In genomic region chr9:89349607-89350006, GRCh38 we compare ENCODE assay signal across 21 cellular contexts. TPM values are rescaled to one million over a fixed set of nuclear protein-coding genes. Genes with fewer than 3 reads are reported as not detected.
A peak's percentile ranks its signal among the peaks of the same experiment; 100 is the strongest.
DNase-seq lines count a peak whose midpoint lies in the region; ATAC-seq and TF ChIP-seq lines count a peak whose summit lies in the region.
"Had no signal": no experiment of that assay in that cellular context is flagged by ENCODE, and none has a peak within 500 bp of the region (broad histone marks: within the 10 kb centered on the region; RNA-seq: fewer than 3 reads in every experiment).

No MANE protein-coding gene starts in this region.

- H3K9me3 ChIP-seq in heart left ventricle, result no peaks in the 10 kb centered on the region
- H3K9me3 ChIP-seq in transverse colon, result no peaks in the 10 kb centered on the region
- H3K9me3 ChIP-seq: BLaER1 had no signal

- WGBS in heart left ventricle, 4 donors, result 90 to 97% (median 94%) methylated on average over 5 to 6 of the region's 6 CpGs
- WGBS in transverse colon (ENCODE audit: low coverage in 1 of 2), 2 donors, result 90 to 100% methylated on average over 3 to 6 of the region's 6 CpGs

- DNase-seq in activated T-cell treated with anti-CD3 and anti-CD28 coated beads, Interleukin-2, amount 50 U/mL, for 24 hours, result no peak
- no peak for DNase-seq in activated T-cell treated with anti-CD3 and anti-CD28 coated beads, Interleukin-2, amount 50 U/mL, for 4 hours
- DNase-seq in sciatic nerve (ENCODE audit: low spot score) (peak; percentile 19), heart left ventricle (no peak), CD1c-positive myeloid dendritic cell (ENCODE audit: extremely low spot score) (no peak), transverse colon (no peak)
- DNase-seq: CD4-positive, alpha-beta T cell; CD8-positive, alpha-beta memory T cell; DMS 273 treated with DMSO at 0.1 percent for 48 hours; DMS79; EL; GDM1; GM23248; H7 had no signal

- no peak for TF ChIP-seq CTCF in heart left ventricle (IDR thresholded peaks at IDR 0.05)
- no peak for TF ChIP-seq CTCF in transverse colon (IDR thresholded peaks at IDR 0.05)

- H3K4me1 Mint-ChIP-seq in activated T-cell treated with anti-CD3 and anti-CD28 coated beads, Interleukin-2, amount 50 U/mL, for 24 hours (ENCODE audit: low read depth), result peaks cover 42% of the 10 kb centered on the region
- H3K4me1 Mint-ChIP-seq in activated T-cell treated with anti-CD3 and anti-CD28 coated beads, Interleukin-2, amount 50 U/mL, for 4 hours (ENCODE audit: low read depth), result peaks cover 31% of the 10 kb centered on the region
- H3K4me1 Mint-ChIP-seq in activated T-helper 17 cell treated with anti-CD3 and anti-CD28 coated beads, Interleukin-2, amount 50 U/mL, for 72 hours, result peaks cover 28% of the 10 kb centered on the region

- TF ChIP-seq POLR2A in heart left ventricle (IDR thresholded peaks at IDR 0.05) (no peak), transverse colon (IDR thresholded peaks at IDR 0.05) (no peak)

- H3K4me3 Mint-ChIP-seq in activated T-cell treated with anti-CD3 and anti-CD28 coated beads, Interleukin-2, amount 50 U/mL, for 24 hours, result no peak overlapping the region
- H3K4me3 Mint-ChIP-seq in activated T-cell treated with anti-CD3 and anti-CD28 coated beads, Interleukin-2, amount 50 U/mL, for 4 hours, result no peak overlapping the region
- H3K4me3 Mint-ChIP-seq in activated T-helper 17 cell treated with anti-CD3 and anti-CD28 coated beads, Interleukin-2, amount 50 U/mL, for 72 hours, result no peak overlapping the region
- H3K4me3 Mint-ChIP-seq: B cell; CD4-positive, alpha-beta T cell had no signal

- no peaks in the 10 kb centered on the region for H3K27me3 Mint-ChIP-seq in activated T-cell treated with anti-CD3 and anti-CD28 coated beads, Interleukin-2, amount 50 U/mL, for 24 hours
- no peaks in the 10 kb centered on the region for H3K27me3 Mint-ChIP-seq in activated T-cell treated with anti-CD3 and anti-CD28 coated beads, Interleukin-2, amount 50 U/mL, for 4 hours (ENCODE audit: low read depth)
- H3K27me3 Mint-ChIP-seq in activated T-helper 17 cell treated with anti-CD3 and anti-CD28 coated beads, Interleukin-2, amount 50 U/mL, for 72 hours, result no peaks in the 10 kb centered on the region
- H3K27me3 Mint-ChIP-seq: B cell; CD4-positive, alpha-beta T cell; CD8-positive, alpha-beta memory T cell had no signal

- peaks cover 100% of the 10 kb centered on the region for H3K36me3 Mint-ChIP-seq in activated T-cell treated with anti-CD3 and anti-CD28 coated beads, Interleukin-2, amount 50 U/mL, for 24 hours (ENCODE audit: low read depth)
- peaks cover 78% of the 10 kb centered on the region for H3K36me3 Mint-ChIP-seq in activated T-cell treated with anti-CD3 and anti-CD28 coated beads, Interleukin-2, amount 50 U/mL, for 4 hours (ENCODE audit: insufficient read depth)
- H3K36me3 Mint-ChIP-seq in activated T-helper 17 cell treated with anti-CD3 and anti-CD28 coated beads, Interleukin-2, amount 50 U/mL, for 72 hours (ENCODE audit: low read depth), result peaks cover 100% of the 10 kb centered on the region

- TF ChIP-seq EP300 in transverse colon (IDR thresholded peaks at IDR 0.05; ENCODE audit: low read depth), result no peak

- H3K4me3 ChIP-seq in heart left ventricle (no peak overlapping the region), transverse colon (no peak overlapping the region)
- H3K4me3 ChIP-seq: BLaER1, GM12878, GM23248 had no signal

- in situ Hi-C loops in transverse colon (cut with MboI; ENCODE audit: low pct_ligation_motif_present in 1 of 4, low pct_unique_long_range_greater_than_20kb in 1 of 4, low sequenced_read_pairs in 3 of 4), result loop anchor here in 1 of 4 donors (25.0 kb wide), 1 partner anchor 188 kb away; no protein-coding TSS in a partner anchor

- no peak for ATAC-seq in activated T-cell treated with anti-CD3 and anti-CD28 coated beads, Interleukin-2, amount 50 U/mL, for 4 hours
- ATAC-seq in activated T-helper 17 cell treated with anti-CD3 and anti-CD28 coated beads, Interleukin-2, amount 50 U/mL, for 72 hours (replicated peaks), result no peak
- ATAC-seq in sciatic nerve (no peak), heart left ventricle (no peak)
- ATAC-seq: GM12878, HCT116 had no signal

- peaks cover 0 to 29% (median 7%) of the 10 kb centered on the region in 12 donors for H3K4me1 ChIP-seq in heart left ventricle
- no peaks in the 10 kb centered on the region for H3K4me1 ChIP-seq in transverse colon
- H3K4me1 ChIP-seq: BLaER1 had no signal

- H3K9me3 Mint-ChIP-seq in activated T-cell treated with anti-CD3 and anti-CD28 coated beads, Interleukin-2, amount 50 U/mL, for 24 hours, result no peaks in the 10 kb centered on the region
- H3K9me3 Mint-ChIP-seq in activated T-cell treated with anti-CD3 and anti-CD28 coated beads, Interleukin-2, amount 50 U/mL, for 4 hours, result no peaks in the 10 kb centered on the region
- no peaks in the 10 kb centered on the region for H3K9me3 Mint-ChIP-seq in activated T-helper 17 cell treated with anti-CD3 and anti-CD28 coated beads, Interleukin-2, amount 50 U/mL, for 72 hours
- H3K9me3 Mint-ChIP-seq: CD4-positive, alpha-beta T cell; CD8-positive, alpha-beta memory T cell had no signal

- peak overlapping the region; percentile 84 for H3K27ac Mint-ChIP-seq in activated T-cell treated with anti-CD3 and anti-CD28 coated beads, Interleukin-2, amount 50 U/mL, for 24 hours
- H3K27ac Mint-ChIP-seq in activated T-helper 17 cell treated with anti-CD3 and anti-CD28 coated beads, Interleukin-2, amount 50 U/mL, for 72 hours, result peak overlapping the region; percentile 36
- H3K27ac Mint-ChIP-seq: B cell; CD4-positive, alpha-beta T cell had no signal

- H3K27ac ChIP-seq in heart left ventricle, result no peak overlapping the region
- no peak overlapping the region for H3K27ac ChIP-seq in transverse colon
- H3K27ac ChIP-seq: 22Rv1, BLaER1, C4-2B, GM23248 had no signal

- H3K36me3 ChIP-seq in heart left ventricle (peaks cover 0 to 100% (median 98%) of the 10 kb centered on the region in 9 donors), transverse colon (peaks cover 0 to 70% (median 32%) of the 10 kb centered on the region in 4 donors)

- H3K27me3 ChIP-seq in heart left ventricle, result no peaks in the 10 kb centered on the region
- no peaks in the 10 kb centered on the region for H3K27me3 ChIP-seq in transverse colon
- H3K27me3 ChIP-seq: BLaER1 had no signal

- intact Hi-C loops in sciatic nerve (cut with DNase I), result no loop called here
- intact Hi-C loops in heart left ventricle (cut with DNase I), result loop anchor here in 2 of 10 donors (10.0 kb wide), 1 partner anchor 195 kb away; no protein-coding TSS in a partner anchor
- intact Hi-C loops in transverse colon (cut with DNase I; ENCODE audit: low total_unique reads), result no loop called here

RNA-seq across cellular contexts. Expression of gene SECISBP2, which starts 31.3 kb away (rescaled TPM):
- 10 to 100 TPM; 34.7 to 36.3 (median 35.1) TPM for total RNA-seq in activated T-cell treated with anti-CD3 and anti-CD28 coated beads, Interleukin-2, amount 50 U/mL, for 4 hours
- total RNA-seq in activated T-helper 17 cell treated with anti-CD3 and anti-CD28 coated beads, Interleukin-2, amount 50 U/mL, for 72 hours, result 10 to 100 TPM; 33.1 to 40.1 TPM
- total RNA-seq in sciatic nerve (64.7 TPM), heart left ventricle (10 to 100 TPM; 13.0 to 25.3 (median 15.5) TPM), transverse colon (100 to 1,000 TPM in 1 of 4 donors, 10 to 100 TPM in 3; 46.8 to 127 (median 69.6) TPM)
- polyA plus RNA-seq in heart left ventricle, result 10 to 100 TPM; 13.9 to 27.5 TPM

RNA-seq across cellular contexts. Expression of gene CKS2, which starts 38.6 kb away (rescaled TPM):
- 100 to 1,000 TPM; 121 to 140 (median 139) TPM for total RNA-seq in activated T-cell treated with anti-CD3 and anti-CD28 coated beads, Interleukin-2, amount 50 U/mL, for 4 hours
- total RNA-seq in activated T-helper 17 cell treated with anti-CD3 and anti-CD28 coated beads, Interleukin-2, amount 50 U/mL, for 72 hours, result 100 to 1,000 TPM; 179 to 230 TPM
- total RNA-seq in sciatic nerve (4.6 TPM), heart left ventricle (10 to 100 TPM in 1 of 9 donors, 1 to 10 TPM in 8; 2.2 to 17.1 (median 5.4) TPM), transverse colon (10 to 100 TPM in 3 of 4 donors, not detected in 1; 14.5 to 28.8 (median 16.0) TPM)
- polyA plus RNA-seq in heart left ventricle, result 10 to 100 TPM in 1 of 2 donors, 1 to 10 TPM in 1; 9.5 to 37.9 TPM

Comparison
In these comparisons a context has a peak if more than half of its experiments do, and no peak if none do; other contexts are left out.
1. RNA of gene CKS2, which starts 38.6 kb away (total RNA-seq): 179 to 230 TPM in activated T-helper 17 cell treated with anti-CD3 and anti-CD28 coated beads, Interleukin-2, amount 50 U/mL, for 72 hours and 121 to 140 TPM in activated T-cell treated with anti-CD3 and anti-CD28 coated beads, Interleukin-2, amount 50 U/mL, for 4 hours; 14.5 to 28.8 TPM in transverse colon, 2.2 to 17.1 TPM in heart left ventricle and 4.6 TPM in sciatic nerve (single experiment); every median in the first group is over 4 times any median in the second.